24 cellular contexts compared by ENCODE assay signal in genomic region chr2:96427169-96427568, GRCh38.
A peak's percentile ranks its signal among the peaks of the same experiment; 100 is the strongest.
DNase-seq lines count a peak whose midpoint lies in the region; ATAC-seq, FAIRE-seq and TF ChIP-seq lines count a peak whose summit lies in the region.
"Had no signal": no experiment of that assay in that cellular context is flagged by ENCODE, and none has a peak within 500 bp of the region (broad histone marks: within the 10 kb centered on the region; RNA-seq: fewer than 3 reads in every experiment).

No MANE protein-coding gene starts in this region.

- H3K36me3 Mint-ChIP-seq in natural killer cell treated with Interleukin-12 subunit alpha and Interleukin-12 subunit beta and Interleukin-15 and Interleukin-18, amount 100 ng/mL, for 72 hours, result peaks cover 6% of the 10 kb centered on the region
- H3K36me3 Mint-ChIP-seq in natural killer cell, result no peaks in the 10 kb centered on the region
- H3K36me3 Mint-ChIP-seq: CD8-positive, alpha-beta T cell had no signal

- WGBS in small intestine, 3 donors, result 82 to 83% (median 82%) methylated on average over 4 of the region's 4 CpGs

- peaks cover 3% of the 10 kb centered on the region; the same call in 1 of the 2 replicates for H3K9me3 ChIP-seq in Panc1 (ENCODE audit: control insufficient read depth, insufficient read depth, low read depth, low read length)
- H3K9me3 ChIP-seq in small intestine (ENCODE audit: control insufficient read depth, low read depth), result no peaks in the 10 kb centered on the region
- peaks cover 9% of the 10 kb centered on the region for H3K9me3 ChIP-seq in A673 (ENCODE audit: low read depth, low read length, poor library complexity, severe bottlenecking)
- H3K9me3 ChIP-seq: SJCRH30 had no signal

- H3K27ac Mint-ChIP-seq in natural killer cell treated with Interleukin-12 subunit alpha and Interleukin-12 subunit beta and Interleukin-15 and Interleukin-18, amount 100 ng/mL, for 72 hours, result no peak overlapping the region
- no peak overlapping the region for H3K27ac Mint-ChIP-seq in natural killer cell
- H3K27ac Mint-ChIP-seq: B cell; CD8-positive, alpha-beta T cell had no signal

- no peaks in the 10 kb centered on the region for H3K36me3 ChIP-seq in Panc1 (ENCODE audit: control insufficient read depth, insufficient read depth, low read length)
- no peaks in the 10 kb centered on the region for H3K36me3 ChIP-seq in small intestine (ENCODE audit: control insufficient read depth in 2 of 2, insufficient read depth in 2 of 2, low read length in 2 of 2)
- no peaks in the 10 kb centered on the region for H3K36me3 ChIP-seq in A673 (ENCODE audit: insufficient read depth, low read length, poor library complexity, severe bottlenecking)
- H3K36me3 ChIP-seq: SJCRH30 had no signal

- DNase-seq in natural killer cell treated with Interleukin-12 subunit alpha and Interleukin-12 subunit beta and Interleukin-15 and Interleukin-18, amount 100 ng/mL, for 72 hours (ENCODE audit: low spot score), result no peak
- DNase-seq in natural killer cell (no peak), Panc1 (ENCODE audit: low read depth, low spot score) (no peak), kidney tubule cell (ENCODE audit: low spot score) (peak; percentile 32), small intestine (no peak), A673 (ENCODE audit: low spot score) (no peak), coronary artery (ENCODE audit: low spot score) (no peak)
- DNase-seq: Caco-2; CD8-positive, alpha-beta T cell; DMS79 treated with DMSO at 0.1 percent for 48 hours; GF-D8; NCI-H1048; NCI-H1417; NCI-H1694; NCI-H2029 treated with DMSO at 0.1 percent for 48 hours; NCI-H526 treated with DMSO at 0.1 percent for 48 hours; SJCRH30 had no signal

- H3K4me3 Mint-ChIP-seq in natural killer cell treated with Interleukin-12 subunit alpha and Interleukin-12 subunit beta and Interleukin-15 and Interleukin-18, amount 100 ng/mL, for 72 hours, result peak overlapping the region; percentile 0
- no peak overlapping the region for H3K4me3 Mint-ChIP-seq in natural killer cell
- H3K4me3 Mint-ChIP-seq: B cell; CD8-positive, alpha-beta T cell; IgD-negative memory B cell had no signal

- intact Hi-C loops in natural killer cell (cut with micrococcal nuclease), result no loop called here
- intact Hi-C loops in Panc1 (cut with micrococcal nuclease; ENCODE audit: unreplicated experiment), result no loop called here
- intact Hi-C loops in A673 (cut with micrococcal nuclease; ENCODE audit: unreplicated experiment), result no loop called here

- POLR2A ChIA-PET in Panc1 (lab: Charles Lee), result no interaction called here
- POLR2A ChIA-PET in A673 (lab: Charles Lee; ENCODE audit: low non-redundant PET), result no interaction called here

- no peak for ATAC-seq in natural killer cell treated with Interleukin-12 subunit alpha and Interleukin-12 subunit beta and Interleukin-15 and Interleukin-18, amount 100 ng/mL, for 72 hours
- no peak for ATAC-seq in natural killer cell
- peak; percentile 40; the same call in 1 of the 2 replicates for ATAC-seq in Panc1
- ATAC-seq: CD8-positive, alpha-beta T cell; Right ventricle myocardium inferior had no signal

- no peak overlapping the region for H3K4me3 ChIP-seq in Panc1 (ENCODE audit: low read depth in 2 of 2, low read length in 2 of 2)
- no peak overlapping the region for H3K4me3 ChIP-seq in small intestine (ENCODE audit: low read depth in 1 of 2, low read length in 2 of 2)
- H3K4me3 ChIP-seq in A673 (ENCODE audit: low read depth, low read length, poor library complexity, severe bottlenecking), result no peak overlapping the region
- H3K4me3 ChIP-seq in coronary artery, result no peak overlapping the region
- H3K4me3 ChIP-seq: SJCRH30 had no signal

- CTCF ChIA-PET in Panc1 (lab: Charles Lee), result interaction anchor here (1.2 kb wide), 1 partner anchor 20 kb away, joined by 4 read pairs; no protein-coding TSS in a partner anchor
- CTCF ChIA-PET in A673 (lab: Charles Lee), result no interaction called here

- H3K4me1 ChIP-seq in Panc1 (ENCODE audit: control insufficient read depth, insufficient read depth, low read length) (no peaks in the 10 kb centered on the region), small intestine (ENCODE audit: control insufficient read depth in 2 of 2, insufficient read depth in 1 of 2, low read depth in 1 of 2, low read length in 1 of 2) (no peaks in the 10 kb centered on the region), A673 (ENCODE audit: insufficient read depth, low read length, poor library complexity, severe bottlenecking) (peaks cover 12% of the 10 kb centered on the region)

- TF ChIP-seq CTCF in natural killer cell (IDR thresholded peaks at IDR 0.05), result no peak
- TF ChIP-seq CTCF in Panc1 (IDR thresholded peaks at IDR 0.05), result no peak
- no peak for TF ChIP-seq CTCF in A673 (conservative IDR thresholded peaks at IDR 0.05; ENCODE audit: low read depth, low read length)
- no peak for TF ChIP-seq CTCF in coronary artery (IDR thresholded peaks at IDR 0.05)

- H3K27ac ChIP-seq in Panc1 (ENCODE audit: low read length), result peak overlapping the region; percentile 62
- H3K27ac ChIP-seq in small intestine (ENCODE audit: low read depth in 1 of 2, low read length in 1 of 2), result no peak overlapping the region
- no peak overlapping the region for H3K27ac ChIP-seq in A673 (ENCODE audit: low read depth, low read length, poor library complexity, severe bottlenecking)
- H3K27ac ChIP-seq in coronary artery, result no peak overlapping the region
- H3K27ac ChIP-seq: C4-2B, HL-60, KMS-11, SJCRH30 had no signal

- no peaks in the 10 kb centered on the region for H3K9me3 Mint-ChIP-seq in natural killer cell treated with Interleukin-12 subunit alpha and Interleukin-12 subunit beta and Interleukin-15 and Interleukin-18, amount 100 ng/mL, for 72 hours
- H3K9me3 Mint-ChIP-seq in natural killer cell, result no peaks in the 10 kb centered on the region

- H3K27me3 Mint-ChIP-seq in natural killer cell treated with Interleukin-12 subunit alpha and Interleukin-12 subunit beta and Interleukin-15 and Interleukin-18, amount 100 ng/mL, for 72 hours, result peaks cover 26 to 32% of the 10 kb centered on the region in 2 donors
- peaks cover 38 to 41% of the 10 kb centered on the region in 2 donors for H3K27me3 Mint-ChIP-seq in natural killer cell (ENCODE audit: low read depth in 2 of 2)

- in situ Hi-C loops in Panc1 (cut with HindIII; ENCODE audit: low pct_unique_long_range_greater_than_20kb, low sequenced_read_pairs), result no loop called here

- no peaks in the 10 kb centered on the region for H3K27me3 ChIP-seq in Panc1 (ENCODE audit: control insufficient read depth, insufficient read depth, low read length)
- H3K27me3 ChIP-seq in small intestine (ENCODE audit: control insufficient read depth in 2 of 2, insufficient read depth in 2 of 2, low read length in 2 of 2), result no peaks in the 10 kb centered on the region
- no peaks in the 10 kb centered on the region for H3K27me3 ChIP-seq in A673 (replicated peaks; ENCODE audit: insufficient read depth, low read depth, low read length, poor library complexity)
- H3K27me3 ChIP-seq: SJCRH30 had no signal

- H3K4me1 Mint-ChIP-seq in natural killer cell treated with Interleukin-12 subunit alpha and Interleukin-12 subunit beta and Interleukin-15 and Interleukin-18, amount 100 ng/mL, for 72 hours (ENCODE audit: low read depth in 2 of 2), result peaks cover 6 to 10% of the 10 kb centered on the region in 2 donors
- peaks cover 0 to 6% of the 10 kb centered on the region in 2 donors for H3K4me1 Mint-ChIP-seq in natural killer cell
- H3K4me1 Mint-ChIP-seq: B cell, IgD-negative memory B cell had no signal

- no TSS peak for BruUV-seq in Panc1 (replicated peaks; lab: Mats Ljungman, UMichigan)
- BruUV-seq in A673 (replicated peaks; lab: Mats Ljungman, UMichigan), result no TSS peak

- no peak for FAIRE-seq in small intestine (lab: Jason Lieb, UNC)
- FAIRE-seq: GM12891 had no signal
